3 cellular contexts compared by ENCODE assay signal in the genomic region with DNA sequence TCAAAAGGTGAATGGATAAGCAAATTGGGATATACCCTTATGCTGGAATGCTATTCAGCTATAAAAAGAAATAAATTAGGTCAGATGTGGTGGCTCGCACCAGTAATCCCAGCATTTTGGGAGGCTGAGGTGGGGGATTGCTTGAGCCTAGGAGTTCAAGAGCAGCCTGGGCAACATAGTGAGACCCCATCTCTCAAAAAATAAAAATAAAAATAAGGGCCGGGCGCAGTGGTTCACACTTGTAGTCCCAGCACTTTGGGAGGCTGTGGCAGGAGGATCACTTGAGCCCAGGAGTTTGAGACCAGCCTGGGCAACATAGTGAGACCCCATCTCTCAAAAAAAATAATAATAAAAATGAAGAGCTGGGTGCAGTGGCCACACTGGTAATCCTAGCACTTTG.
TF ChIP-seq lines count a peak whose summit lies in the region.

No MANE protein-coding gene starts in this region.

TF ChIP-seq in HEK293, 187 proteins besides CTCF, POLR2A, EP300 and RAD21:
- TF ChIP-seq ZNF121 (tag by site-specific recombination; IDR thresholded peaks at IDR 0.05), result peak; percentile 93

TF ChIP-seq in K562, 482 proteins besides CTCF, POLR2A, EP300 and RAD21:
- peak; percentile 89 for TF ChIP-seq ZNF121 (CRISPR knock-in tag; conservative IDR thresholded peaks at IDR 0.05)

TF ChIP-seq in HepG2, 621 proteins besides CTCF, POLR2A, EP300 and RAD21:
- peak; percentile 59 for TF ChIP-seq ZNF121 (CRISPR knock-in tag; IDR thresholded peaks at IDR 0.05)
